ENCODE assay signal across 9 cellular contexts in the genomic region with DNA sequence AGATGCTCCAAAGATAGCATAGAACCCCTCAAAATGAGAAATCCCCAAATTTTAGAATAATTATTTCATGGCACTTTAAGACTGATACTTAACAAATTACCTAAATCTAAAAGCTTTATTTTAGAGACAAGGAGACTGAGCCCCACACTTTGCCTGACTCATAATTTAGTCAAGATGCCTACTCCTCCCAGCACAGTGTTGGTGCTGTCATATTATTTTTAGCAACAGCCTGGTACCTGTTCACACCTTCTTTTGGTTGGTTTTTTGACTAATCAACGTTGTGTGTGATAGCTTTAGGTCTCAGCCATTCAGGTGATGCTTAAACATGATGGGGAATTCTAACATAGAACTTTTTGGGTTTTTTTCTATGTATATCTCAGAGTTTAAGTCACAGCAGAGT.
"Had no signal": no experiment of that assay in that cellular context is flagged by ENCODE, and none has a peak within 500 bp of the region (broad histone marks: within the 10 kb centered on the region; RNA-seq: fewer than 3 reads in every experiment).

No MANE protein-coding gene starts in this region.

- DNase-seq: GM23248, GOT3, H7, H9, HCEC 1CT, HFFc6 had no signal

- ATAC-seq: GM23338, HCT116 had no signal

- H3K27ac Mint-ChIP-seq: GM23338, HFFc6 had no signal

- H3K4me3 Mint-ChIP-seq: GM23338, H9, HFFc6 had no signal

- H3K27ac ChIP-seq: GM23248 had no signal

- H3K4me1 ChIP-seq: HAP-1 had no signal

- H3K4me1 Mint-ChIP-seq: GM23338 had no signal
